ENCODE assay signal across 8 cellular contexts in genomic region chr13:75876371-75877050, GRCh38.
DNase-seq lines count a peak whose midpoint lies in the region; ATAC-seq, FAIRE-seq and TF ChIP-seq lines count a peak whose summit lies in the region.

No MANE protein-coding gene starts in this region.

- no peaks in the 10 kb centered on the region for H3K9me3 ChIP-seq in endothelial cell of umbilical vein (replicated peaks; ENCODE audit: control insufficient read depth, insufficient read depth, low read length)

- H3K27me3 ChIP-seq in endothelial cell of umbilical vein (ENCODE audit: control insufficient read depth in 2 of 2, insufficient read depth in 2 of 2, low read length in 2 of 2) = peaks cover 0 to 2% of the 10 kb centered on the region in 2 experiments

- peak overlapping the region; percentile 10 for H2AFZ ChIP-seq in endothelial cell of umbilical vein (ENCODE audit: low read depth, low read length)

- in situ Hi-C loops in Caki2 (cut with HindIII; ENCODE audit: low pct_unique_long_range_greater_than_20kb, low sequenced_read_pairs) = no loop called here

- H3K4me3 Mint-ChIP-seq in activated CD8-positive, alpha-beta memory T cell treated with anti-CD3 and anti-CD28 coated beads, Interleukin-2, amount 10 ng/mL, durations not matched to agents 7 days and 5 days = peak overlapping the region; percentile 27
- H3K4me3 Mint-ChIP-seq in stimulated activated naive B cell treated with anti-CD40 and anti-IgM and Interleukin-4, amounts not matched to agents 10 μg/mL and 1 μg/mL and 100 μg/mL, for 72 hours = no peak overlapping the region

- H4K20me1 ChIP-seq in endothelial cell of umbilical vein (replicated peaks; ENCODE audit: control insufficient read depth, extremely low read depth, insufficient read depth, low read length) = no peaks in the 10 kb centered on the region

- intact Hi-C loops in endothelial cell of umbilical vein (cut with micrococcal nuclease) = loop anchor here (1.0 to 10.0 kb wide), 8 partner anchors 143 to 1104 kb away; partner anchors contain the start of gene KCTD12

- H3K9me1 ChIP-seq in endothelial cell of umbilical vein (replicated peaks; ENCODE audit: control insufficient read depth, extremely low read depth, insufficient read depth, low read length) = no peaks in the 10 kb centered on the region

- TF ChIP-seq POLR2A in endothelial cell of umbilical vein (IDR thresholded peaks at IDR 0.05; ENCODE audit: low read depth, low read length) = no peak

- H3K9ac ChIP-seq in endothelial cell of umbilical vein (replicated peaks; ENCODE audit: extremely low read depth, insufficient read depth, low read length) = no peak overlapping the region

- DNase-seq in Caki2 (ENCODE audit: low read depth) (peak; percentile 46), NOMO-1 (lab: John Stamatoyannopoulos, UW; ENCODE audit: unreplicated experiment in 2 of 2) (peak; percentile 43 to 50), endothelial cell of umbilical vein (ENCODE audit: low read depth, low spot score) (peak; percentile 74), myocyte (ENCODE audit: low read depth) (peak; percentile 82)
- DNase-seq in activated CD8-positive, alpha-beta memory T cell treated with anti-CD3 and anti-CD28 coated beads, Interleukin-2, amount 10 ng/mL, durations not matched to agents 7 days and 5 days = peak; percentile 71
- DNase-seq in stimulated activated naive B cell treated with anti-CD40 and anti-IgM and Interleukin-4, amounts not matched to agents 10 μg/mL and 1 μg/mL and 100 μg/mL, for 72 hours = peak; percentile 18

- peak; percentile 88 for ATAC-seq in GM19463 (IDR thresholded peaks at IDR 0.05; ENCODE audit: unreplicated experiment)
- ATAC-seq in HG03520 (IDR thresholded peaks at IDR 0.05; ENCODE audit: unreplicated experiment) = peak; percentile 92
- ATAC-seq in activated CD8-positive, alpha-beta memory T cell treated with anti-CD3 and anti-CD28 coated beads, Interleukin-2, amount 10 ng/mL, durations not matched to agents 7 days and 5 days = peak; percentile 92
- peak; percentile 88 to 95 for ATAC-seq in stimulated activated naive B cell treated with anti-CD40 and anti-IgM and Interleukin-4, amounts not matched to agents 10 μg/mL and 1 μg/mL and 100 μg/mL, for 72 hours (replicated peaks)

- H3K79me2 ChIP-seq in endothelial cell of umbilical vein (ENCODE audit: control insufficient read depth, insufficient read depth, low read length) = no peaks in the 10 kb centered on the region

- H3K27me3 Mint-ChIP-seq in activated CD8-positive, alpha-beta memory T cell treated with anti-CD3 and anti-CD28 coated beads, Interleukin-2, amount 10 ng/mL, durations not matched to agents 7 days and 5 days = peaks cover 29% of the 10 kb centered on the region
- peaks cover 8 to 12% of the 10 kb centered on the region in 2 donors for H3K27me3 Mint-ChIP-seq in stimulated activated naive B cell treated with anti-CD40 and anti-IgM and Interleukin-4, amounts not matched to agents 10 μg/mL and 1 μg/mL and 100 μg/mL, for 72 hours

- dilution Hi-C loops in endothelial cell of umbilical vein (cut with MboI; ENCODE audit: extremely low pct_ligation_motif_present, low sequenced_read_pairs) = no loop called here

- H3K36me3 Mint-ChIP-seq in activated CD8-positive, alpha-beta memory T cell treated with anti-CD3 and anti-CD28 coated beads, Interleukin-2, amount 10 ng/mL, durations not matched to agents 7 days and 5 days = no peaks in the 10 kb centered on the region
- no peaks in the 10 kb centered on the region for H3K36me3 Mint-ChIP-seq in stimulated activated naive B cell treated with anti-CD40 and anti-IgM and Interleukin-4, amounts not matched to agents 10 μg/mL and 1 μg/mL and 100 μg/mL, for 72 hours

- H3K4me1 Mint-ChIP-seq in activated CD8-positive, alpha-beta memory T cell treated with anti-CD3 and anti-CD28 coated beads, Interleukin-2, amount 10 ng/mL, durations not matched to agents 7 days and 5 days = peaks cover 16% of the 10 kb centered on the region
- no peaks in the 10 kb centered on the region for H3K4me1 Mint-ChIP-seq in stimulated activated naive B cell treated with anti-CD40 and anti-IgM and Interleukin-4, amounts not matched to agents 10 μg/mL and 1 μg/mL and 100 μg/mL, for 72 hours

- no peaks in the 10 kb centered on the region for H3K36me3 ChIP-seq in endothelial cell of umbilical vein (ENCODE audit: control insufficient read depth in 2 of 2, extremely low read depth in 1 of 2, insufficient read depth in 2 of 2, low read length in 2 of 2)

- no peak overlapping the region for H3K4me2 ChIP-seq in endothelial cell of umbilical vein (ENCODE audit: insufficient read depth, low read length)

- no peak overlapping the region for H3K27ac Mint-ChIP-seq in activated CD8-positive, alpha-beta memory T cell treated with anti-CD3 and anti-CD28 coated beads, Interleukin-2, amount 10 ng/mL, durations not matched to agents 7 days and 5 days
- no peak overlapping the region for H3K27ac Mint-ChIP-seq in stimulated activated naive B cell treated with anti-CD40 and anti-IgM and Interleukin-4, amounts not matched to agents 10 μg/mL and 1 μg/mL and 100 μg/mL, for 72 hours

- TF ChIP-seq CTCF in endothelial cell of umbilical vein (IDR thresholded peaks at IDR 0.05; ENCODE audit: extremely low read depth in 1 of 2, insufficient read depth in 1 of 2, low read depth in 1 of 2, low read length in 2 of 2) = peak; percentile 76 to 78

- H3K4me1 ChIP-seq in endothelial cell of umbilical vein (ENCODE audit: control insufficient read depth, extremely low read depth, insufficient read depth, low read length) = no peaks in the 10 kb centered on the region

- H3K4me3 ChIP-seq in endothelial cell of umbilical vein (replicated peaks in 1 of 3; ENCODE audit: insufficient read depth in 1 of 3, low read depth in 1 of 3, low read length in 3 of 3) = no peak overlapping the region

- POLR2A ChIA-PET in endothelial cell of umbilical vein (lab: Charles Lee) = no interaction called here

- no peak overlapping the region for H3K27ac ChIP-seq in endothelial cell of umbilical vein (ENCODE audit: insufficient read depth, low read depth, low read length)

- H3K9me3 Mint-ChIP-seq in activated CD8-positive, alpha-beta memory T cell treated with anti-CD3 and anti-CD28 coated beads, Interleukin-2, amount 10 ng/mL, durations not matched to agents 7 days and 5 days (ENCODE audit: low read depth) = no peaks in the 10 kb centered on the region
- no peaks in the 10 kb centered on the region for H3K9me3 Mint-ChIP-seq in stimulated activated naive B cell treated with anti-CD40 and anti-IgM and Interleukin-4, amounts not matched to agents 10 μg/mL and 1 μg/mL and 100 μg/mL, for 72 hours

- BruUV-seq in endothelial cell of umbilical vein (replicated peaks; lab: Mats Ljungman, UMichigan) = no TSS peak

- peak; percentile 89 for FAIRE-seq in endothelial cell of umbilical vein (lab: Jason Lieb, UNC)

- CTCF ChIA-PET in activated CD8-positive, alpha-beta memory T cell treated with anti-CD3 and anti-CD28 coated beads, Interleukin-2, amount 10 ng/mL, durations not matched to agents 7 days and 5 days (lab: Charles Lee) = interaction anchor here (0.5 to 6.5 kb wide), 18 partner anchors 8 to 1876 kb away, joined by 3 to 43 read pairs (median 4); partner anchors contain the start of gene KCTD12
- CTCF ChIA-PET in endothelial cell of umbilical vein (lab: Charles Lee) = interaction anchor here (0.6 to 6.4 kb wide), 37 partner anchors 9 to 1601 kb away, joined by 3 to 78 read pairs (median 5); no protein-coding TSS in a partner anchor

TF ChIP-seq in endothelial cell of umbilical vein, 7 proteins besides CTCF, POLR2A, EP300 and RAD21:
- TF ChIP-seq GATA2 (IDR thresholded peaks at IDR 0.05; ENCODE audit: insufficient read depth, insufficient read length, low read depth, low read length) (no peak), FOS (IDR thresholded peaks at IDR 0.05; ENCODE audit: borderline replicate concordance, insufficient read depth, low read length) (no peak), JUN (IDR thresholded peaks at IDR 0.05; ENCODE audit: borderline replicate concordance, insufficient read depth, insufficient read length, low read depth) (no peak), MYC (IDR thresholded peaks at IDR 0.05; ENCODE audit: low read depth, low read length) (no peak), POLR2AphosphoS5 (IDR thresholded peaks at IDR 0.05; ENCODE audit: insufficient read depth, low read depth, low read length) (no peak), MAX (IDR thresholded peaks at IDR 0.05; ENCODE audit: insufficient read depth, insufficient read length) (no peak), EZH2 (IDR thresholded peaks at IDR 0.05; ENCODE audit: borderline replicate concordance, low read depth, low read length, severe bottlenecking) (no peak)

Comparison
In these comparisons a context has a peak if more than half of its experiments do, and no peak if none do; other contexts are left out.
1. DNase-seq: peak in every context shown above with its lines; median percentile 82 in myocyte; 74 in endothelial cell of umbilical vein; 71 in activated CD8-positive, alpha-beta memory T cell treated with anti-CD3 and anti-CD28 coated beads, Interleukin-2, amount 10 ng/mL, durations not matched to agents 7 days and 5 days; 46 in NOMO-1; 46 in Caki2; 18 in stimulated activated naive B cell treated with anti-CD40 and anti-IgM and Interleukin-4, amounts not matched to agents 10 μg/mL and 1 μg/mL and 100 μg/mL, for 72 hours.